In genomic region chr4:78691971-78692814, GRCh38 we compare ENCODE assay signal across 10 cellular contexts.
DNase-seq lines count a peak whose midpoint lies in the region; ATAC-seq, FAIRE-seq and TF ChIP-seq lines count a peak whose summit lies in the region.
"Had no signal": no experiment of that assay in that cellular context is flagged by ENCODE, and none has a peak within 500 bp of the region (broad histone marks: within the 10 kb centered on the region; RNA-seq: fewer than 3 reads in every experiment).

No MANE protein-coding gene starts in this region.

- TF ChIP-seq POLR2A in GM12878 (IDR thresholded peaks at IDR 0.05; ENCODE audit: low read depth, low read length), result no peak

- H3K27ac ChIP-seq in GM12878 (ENCODE audit: control insufficient read depth, insufficient read depth) (no peak overlapping the region), substantia nigra (ENCODE audit: low read depth, low read length, poor library complexity, severe bottlenecking) (peak overlapping the region; percentile 19)
- H3K27ac ChIP-seq: suprapubic skin had no signal

- SMC1A ChIA-PET in GM12878 (lab: Charles Lee; ENCODE audit: uncharacterized antibody, unreplicated experiment), result interaction anchor here (1.0 kb wide), 1 partner anchor 13 kb away, joined by 6 read pairs; no protein-coding TSS in a partner anchor

- no peak overlapping the region for H2AFZ ChIP-seq in GM12878 (ENCODE audit: control insufficient read depth, low read depth, low read length)

- no peaks in the 10 kb centered on the region for H3K36me3 ChIP-seq in GM12878 (ENCODE audit: control insufficient read depth in 2 of 2, insufficient read depth in 2 of 2, low read length in 1 of 2)
- H3K36me3 ChIP-seq: suprapubic skin had no signal

- RAD21 ChIA-PET in GM12878 (lab: Charles Lee; ENCODE audit: unreplicated experiment), result no interaction called here

- TF ChIP-seq CTCF in GM12878 (IDR thresholded peaks at IDR 0.05 in 2 of 3, conservative IDR thresholded peaks at IDR 0.05 in 1 of 3; ENCODE audit: control insufficient read depth in 2 of 3, extremely low read depth in 1 of 3, insufficient read depth in 1 of 3, low read depth in 3 of 3, low read length in 3 of 3) (no peak), Calu3 (IDR thresholded peaks at IDR 0.05; ENCODE audit: unreplicated experiment) (no peak)

- no peak overlapping the region for H3K9ac ChIP-seq in GM12878 (ENCODE audit: control insufficient read depth, insufficient read depth, low read length)

- no peaks in the 10 kb centered on the region for H4K20me1 ChIP-seq in GM12878 (ENCODE audit: control insufficient read depth, insufficient read depth)

- peaks cover 23% of the 10 kb centered on the region for H3K27me3 Mint-ChIP-seq in activated CD8-positive, alpha-beta memory T cell treated with anti-CD3 and anti-CD28 coated beads, Interleukin-2, amount 10 ng/mL, durations not matched to agents 7 days and 5 days
- H3K27me3 Mint-ChIP-seq in Calu3 (ENCODE audit: unreplicated experiment), result no peaks in the 10 kb centered on the region
- H3K27me3 Mint-ChIP-seq in activated T-helper 1 cell treated with anti-CD3 and anti-CD28 coated beads, Interleukin-12 subunit alpha, Interleukin-12 subunit beta, Interleukin-2, Interleukin-4 antibody, amounts not matched to agents 30 ng/mL and 10 ng/mL and 1 ng/mL, durations not matched to agents 14 hours and 24 hours and 36 hours (ENCODE audit: insufficient read depth), result peaks cover 3% of the 10 kb centered on the region

- in situ Hi-C loops in GM12878 (cut with MboI), result no loop called here

- H3K79me2 ChIP-seq in GM12878 (ENCODE audit: control insufficient read depth, insufficient read depth, low read length), result no peaks in the 10 kb centered on the region

- peaks cover 1% of the 10 kb centered on the region for H3K4me1 Mint-ChIP-seq in activated CD8-positive, alpha-beta memory T cell treated with anti-CD3 and anti-CD28 coated beads, Interleukin-2, amount 10 ng/mL, durations not matched to agents 7 days and 5 days
- no peaks in the 10 kb centered on the region for H3K4me1 Mint-ChIP-seq in Calu3 (ENCODE audit: low read depth, unreplicated experiment)
- peaks cover 17% of the 10 kb centered on the region for H3K4me1 Mint-ChIP-seq in activated T-helper 1 cell treated with anti-CD3 and anti-CD28 coated beads, Interleukin-12 subunit alpha, Interleukin-12 subunit beta, Interleukin-2, Interleukin-4 antibody, amounts not matched to agents 30 ng/mL and 10 ng/mL and 1 ng/mL, durations not matched to agents 14 hours and 24 hours and 36 hours (ENCODE audit: low read depth)

- H3K27me3 ChIP-seq in GM12878 (replicated peaks in 1 of 2; ENCODE audit: control insufficient read depth in 2 of 2, insufficient read depth in 2 of 2, low read length in 1 of 2), result no peaks in the 10 kb centered on the region
- H3K27me3 ChIP-seq: suprapubic skin had no signal

- H3K4me2 ChIP-seq in GM12878 (ENCODE audit: control insufficient read depth, insufficient read depth), result no peak overlapping the region

- TF ChIP-seq RAD21 in GM12878 (IDR thresholded peaks at IDR 0.05; ENCODE audit: insufficient read depth, low read depth, low read length), result no peak

- intact Hi-C loops in GM12878 (cut with micrococcal nuclease; ENCODE audit: unreplicated experiment) (no loop called here), Calu3 (cut with micrococcal nuclease; ENCODE audit: unreplicated experiment) (no loop called here)
- intact Hi-C loops in activated T-helper 1 cell treated with anti-CD3 and anti-CD28 coated beads, Interleukin-12 subunit alpha, Interleukin-12 subunit beta, Interleukin-2, Interleukin-4 antibody, amounts not matched to agents 30 ng/mL and 10 ng/mL and 1 ng/mL, durations not matched to agents 14 hours and 24 hours and 36 hours (cut with micrococcal nuclease), result no loop called here

- 25% methylated on average over 4 of the region's 4 CpGs for WGBS in GM12878 (ENCODE audit: insufficient coverage, insufficient replicate concordance, low lambda C conversion rate, missing lambda C conversion rate)

- H3K4me1 ChIP-seq in GM12878 (ENCODE audit: control insufficient read depth, insufficient read depth, low read length), result 0 out of 2 replicates have a peak, but pooled peaks cover 5% of the 10 kb centered on the region

- no peaks in the 10 kb centered on the region for H3K9me3 ChIP-seq in GM12878 (replicated peaks; ENCODE audit: control insufficient read depth, insufficient read depth, low read length)
- H3K9me3 ChIP-seq: suprapubic skin had no signal

- no peak for FAIRE-seq in GM12878 (lab: Jason Lieb, UNC)
- FAIRE-seq: endometrium had no signal

- no peaks in the 10 kb centered on the region for H3K36me3 Mint-ChIP-seq in activated CD8-positive, alpha-beta memory T cell treated with anti-CD3 and anti-CD28 coated beads, Interleukin-2, amount 10 ng/mL, durations not matched to agents 7 days and 5 days
- H3K36me3 Mint-ChIP-seq in Calu3 (ENCODE audit: insufficient read depth, unreplicated experiment), result no peaks in the 10 kb centered on the region
- H3K36me3 Mint-ChIP-seq in activated T-helper 1 cell treated with anti-CD3 and anti-CD28 coated beads, Interleukin-12 subunit alpha, Interleukin-12 subunit beta, Interleukin-2, Interleukin-4 antibody, amounts not matched to agents 30 ng/mL and 10 ng/mL and 1 ng/mL, durations not matched to agents 14 hours and 24 hours and 36 hours (ENCODE audit: low read depth), result no peaks in the 10 kb centered on the region

- CTCF ChIA-PET in activated CD8-positive, alpha-beta memory T cell treated with anti-CD3 and anti-CD28 coated beads, Interleukin-2, amount 10 ng/mL, durations not matched to agents 7 days and 5 days (lab: Charles Lee), result no interaction called here
- CTCF ChIA-PET in GM12878 (lab: Yijun Ruan, JAX) (interaction anchor here (1.2 to 1.3 kb wide), 2 partner anchors 9 to 19 kb away, joined by 4 read pairs; no protein-coding TSS in a partner anchor), Calu3 (lab: Charles Lee) (no interaction called here)

- DNase-seq in activated CD8-positive, alpha-beta memory T cell treated with anti-CD3 and anti-CD28 coated beads, Interleukin-2, amount 10 ng/mL, durations not matched to agents 7 days and 5 days, result no peak
- DNase-seq in activated CD8-positive, alpha-beta memory T cell treated with anti-CD3 and anti-CD28 coated beads for 24 hours, result no peak
- DNase-seq in GM12878 (ENCODE audit: low read depth, low spot score) (no peak), substantia nigra (lab: John Stamatoyannopoulos, UW) (peak in 4 of 49 donors; percentile 6 to 32 (median 9)), Calu3 (no peak), DMS153 (lab: John Stamatoyannopoulos, UW) (no peak)
- DNase-seq in activated T-helper 1 cell treated with anti-CD3 and anti-CD28 coated beads, Interleukin-12 subunit alpha, Interleukin-12 subunit beta, Interleukin-2, Interleukin-4 antibody, amounts not matched to agents 30 ng/mL and 10 ng/mL and 1 ng/mL, durations not matched to agents 14 hours and 24 hours and 36 hours (ENCODE audit: low spot score), result no peak

- H3K4me3 ChIP-seq in GM12878, result no peak overlapping the region
- H3K4me3 ChIP-seq: suprapubic skin had no signal

- TF ChIP-seq EP300 in GM12878 (IDR thresholded peaks at IDR 0.05; ENCODE audit: borderline replicate concordance in 1 of 2, control insufficient read depth in 1 of 2, low read depth in 2 of 2, low read length in 2 of 2), result no peak

- POLR2A ChIA-PET in GM12878 (lab: Charles Lee), result interaction anchor here (0.5 kb wide), 1 partner anchor 39 kb away, joined by 4 read pairs; no protein-coding TSS in a partner anchor

- H3K4me3 Mint-ChIP-seq in activated CD8-positive, alpha-beta memory T cell treated with anti-CD3 and anti-CD28 coated beads, Interleukin-2, amount 10 ng/mL, durations not matched to agents 7 days and 5 days, result no peak overlapping the region
- H3K4me3 Mint-ChIP-seq in Calu3 (ENCODE audit: low read depth, unreplicated experiment), result no peak overlapping the region
- no peak overlapping the region for H3K4me3 Mint-ChIP-seq in activated T-helper 1 cell treated with anti-CD3 and anti-CD28 coated beads, Interleukin-12 subunit alpha, Interleukin-12 subunit beta, Interleukin-2, Interleukin-4 antibody, amounts not matched to agents 30 ng/mL and 10 ng/mL and 1 ng/mL, durations not matched to agents 14 hours and 24 hours and 36 hours

- ATAC-seq in activated CD8-positive, alpha-beta memory T cell treated with anti-CD3 and anti-CD28 coated beads, Interleukin-2, amount 10 ng/mL, durations not matched to agents 7 days and 5 days, result peak; percentile 42
- ATAC-seq in HG03442 (IDR thresholded peaks at IDR 0.05; ENCODE audit: unreplicated experiment) (peak; percentile 78), GM12878 (peak; percentile 77)

- H3K9me3 Mint-ChIP-seq in activated CD8-positive, alpha-beta memory T cell treated with anti-CD3 and anti-CD28 coated beads, Interleukin-2, amount 10 ng/mL, durations not matched to agents 7 days and 5 days (ENCODE audit: low read depth), result no peaks in the 10 kb centered on the region
- no peaks in the 10 kb centered on the region for H3K9me3 Mint-ChIP-seq in Calu3 (ENCODE audit: low read depth, unreplicated experiment)
- no peaks in the 10 kb centered on the region for H3K9me3 Mint-ChIP-seq in activated T-helper 1 cell treated with anti-CD3 and anti-CD28 coated beads, Interleukin-12 subunit alpha, Interleukin-12 subunit beta, Interleukin-2, Interleukin-4 antibody, amounts not matched to agents 30 ng/mL and 10 ng/mL and 1 ng/mL, durations not matched to agents 14 hours and 24 hours and 36 hours

- BruUV-seq in GM12878 (replicated peaks; lab: Mats Ljungman, UMichigan), result no TSS peak
- no TSS peak for BruUV-seq in Calu3 (replicated peaks; lab: Mats Ljungman, UMichigan)

- no peak overlapping the region for H3K27ac Mint-ChIP-seq in activated CD8-positive, alpha-beta memory T cell treated with anti-CD3 and anti-CD28 coated beads, Interleukin-2, amount 10 ng/mL, durations not matched to agents 7 days and 5 days
- no peak overlapping the region for H3K27ac Mint-ChIP-seq in Calu3 (ENCODE audit: unreplicated experiment)
- H3K27ac Mint-ChIP-seq in activated T-helper 1 cell treated with anti-CD3 and anti-CD28 coated beads, Interleukin-12 subunit alpha, Interleukin-12 subunit beta, Interleukin-2, Interleukin-4 antibody, amounts not matched to agents 30 ng/mL and 10 ng/mL and 1 ng/mL, durations not matched to agents 14 hours and 24 hours and 36 hours, result no peak overlapping the region

TF ChIP-seq in GM12878, 131 proteins besides CTCF, POLR2A, EP300 and RAD21:
- TF ChIP-seq POU2F2 (IDR thresholded peaks at IDR 0.05; ENCODE audit: borderline replicate concordance, low read depth, low read length), result peak; percentile 50; the same call in 1 of the 3 replicates
- TF ChIP-seq TARDBP (IDR thresholded peaks at IDR 0.05; ENCODE audit: borderline replicate concordance), result no peak
TF ChIP-seq in GM12878: peak in this region for 1.
